18 cellular contexts compared by ENCODE assay signal in genomic region chr3:25834346-25834745, GRCh38. TPM values are rescaled to one million over a fixed set of nuclear protein-coding genes. Genes with fewer than 3 reads are reported as not detected.
A peak's percentile ranks its signal among the peaks of the same experiment; 100 is the strongest.
DNase-seq lines count a peak whose midpoint lies in the region; ATAC-seq and TF ChIP-seq lines count a peak whose summit lies in the region.
"Had no signal": no experiment of that assay in that cellular context is flagged by ENCODE, and none has a peak within 500 bp of the region (broad histone marks: within the 10 kb centered on the region; RNA-seq: fewer than 3 reads in every experiment).

No MANE protein-coding gene starts in this region.

- H3K27ac Mint-ChIP-seq in activated CD8-positive, alpha-beta T cell treated with anti-CD3 and anti-CD28 coated beads for 36 hours: no peak overlapping the region
- H3K27ac Mint-ChIP-seq: activated CD4-positive, alpha-beta memory T cell treated with anti-CD3 and anti-CD28 coated beads, Interleukin-2, amount 10 ng/mL, durations not matched to agents 7 days and 5 days; activated naive CD4-positive, alpha-beta T cell treated with anti-CD3 and anti-CD28 coated beads for 36 hours had no signal

- TF ChIP-seq CTCF in activated CD8-positive, alpha-beta T cell treated with anti-CD3 and anti-CD28 coated beads for 36 hours (IDR thresholded peaks at IDR 0.05): no peak

- no peak overlapping the region for H3K4me3 Mint-ChIP-seq in activated CD8-positive, alpha-beta T cell treated with anti-CD3 and anti-CD28 coated beads for 36 hours
- H3K4me3 Mint-ChIP-seq: activated CD4-positive, alpha-beta memory T cell treated with anti-CD3 and anti-CD28 coated beads, Interleukin-2, amount 10 ng/mL, durations not matched to agents 7 days and 5 days; activated naive CD4-positive, alpha-beta T cell treated with anti-CD3 and anti-CD28 coated beads for 36 hours had no signal

- intact Hi-C loops in activated CD8-positive, alpha-beta T cell treated with anti-CD3 and anti-CD28 coated beads for 36 hours (cut with micrococcal nuclease): no loop called here

- POLR2A ChIA-PET in activated CD8-positive, alpha-beta T cell treated with anti-CD3 and anti-CD28 coated beads for 36 hours (lab: Charles Lee): no interaction called here

- no peak for DNase-seq in activated CD8-positive, alpha-beta T cell treated with anti-CD3 and anti-CD28 coated beads for 36 hours
- DNase-seq in stimulated activated CD4-positive, alpha-beta T cell treated with anti-CD3 and anti-CD28 coated beads, Interleukin-15, amount 100 ng/mL, for 24 hours: no peak
- DNase-seq in stimulated activated CD4-positive, alpha-beta T cell treated with anti-CD3 and anti-CD28 coated beads, Interleukin-12 subunit alpha, Interleukin-12 subunit beta, amount 100 ng/mL, for 4 hours: no peak
- DNase-seq in foreskin melanocyte: no peak
- DNase-seq: activated CD4-positive, alpha-beta memory T cell treated with anti-CD3 and anti-CD28 coated beads, Interleukin-2, amount 10 ng/mL, durations not matched to agents 7 days and 5 days; activated naive CD4-positive, alpha-beta T cell treated with anti-CD3 and anti-CD28 coated beads for 36 hours; caudate nucleus; DMS153; MG63; NCI-H345; occipital lobe; uterus had no signal

- H3K4me1 Mint-ChIP-seq in activated CD8-positive, alpha-beta T cell treated with anti-CD3 and anti-CD28 coated beads for 36 hours (ENCODE audit: low read depth): no peaks in the 10 kb centered on the region

- ATAC-seq in GM18498 (IDR thresholded peaks at IDR 0.05; ENCODE audit: unreplicated experiment): peak; percentile 86
- peak; percentile 59 for ATAC-seq in GM19397 (IDR thresholded peaks at IDR 0.05; ENCODE audit: unreplicated experiment)
- peak; percentile 83 for ATAC-seq in HG02642 (IDR thresholded peaks at IDR 0.05; ENCODE audit: poor library complexity, unreplicated experiment)
- peak; percentile 71 for ATAC-seq in HG03354 (IDR thresholded peaks at IDR 0.05; ENCODE audit: poor library complexity, severe bottlenecking, unreplicated experiment)
- ATAC-seq in activated CD8-positive, alpha-beta T cell treated with anti-CD3 and anti-CD28 coated beads for 36 hours: no peak
- ATAC-seq: esophagus mucosa, Panc1 had no signal

- peaks cover 7% of the 10 kb centered on the region for H3K27me3 Mint-ChIP-seq in activated CD8-positive, alpha-beta T cell treated with anti-CD3 and anti-CD28 coated beads for 36 hours

- CTCF ChIA-PET in activated CD8-positive, alpha-beta T cell treated with anti-CD3 and anti-CD28 coated beads for 36 hours (lab: Charles Lee): no interaction called here

- no peaks in the 10 kb centered on the region for H3K9me3 Mint-ChIP-seq in activated CD8-positive, alpha-beta T cell treated with anti-CD3 and anti-CD28 coated beads for 36 hours
- H3K9me3 Mint-ChIP-seq: activated CD4-positive, alpha-beta memory T cell treated with anti-CD3 and anti-CD28 coated beads, Interleukin-2, amount 10 ng/mL, durations not matched to agents 7 days and 5 days had no signal

- H3K36me3 Mint-ChIP-seq in activated CD8-positive, alpha-beta T cell treated with anti-CD3 and anti-CD28 coated beads for 36 hours (ENCODE audit: low read depth): no peaks in the 10 kb centered on the region

RNA-seq across cellular contexts. Expression of gene OXSM, which starts 44.5 kb away (rescaled TPM):
- total RNA-seq in activated CD8-positive, alpha-beta T cell treated with anti-CD3 and anti-CD28 coated beads for 36 hours: 10 to 100 TPM; 18.8 to 20.9 TPM

RNA-seq across cellular contexts. Expression of gene NGLY1, which starts 51.1 kb away (rescaled TPM):
- total RNA-seq in activated CD8-positive, alpha-beta T cell treated with anti-CD3 and anti-CD28 coated beads for 36 hours: 100 to 1,000 TPM; 142 to 146 TPM
